ENCODE assay signal across 13 cellular contexts in genomic region chr3:141845407-141846049, GRCh38. TPM values are rescaled to one million over a fixed set of nuclear protein-coding genes. Genes with fewer than 3 reads are reported as not detected.
A peak's percentile ranks its signal among the peaks of the same experiment; 100 is the strongest.
DNase-seq lines count a peak whose midpoint lies in the region; ATAC-seq, FAIRE-seq and TF ChIP-seq lines count a peak whose summit lies in the region.
"Had no signal": no experiment of that assay in that cellular context is flagged by ENCODE, and none has a peak within 500 bp of the region (broad histone marks: within the 10 kb centered on the region; RNA-seq: fewer than 3 reads in every experiment).

No MANE protein-coding gene starts in this region.

- H3K23ac ChIP-seq in H1 (ENCODE audit: insufficient read length), result no peak overlapping the region

- no peak overlapping the region for H3K4ac ChIP-seq in H1 (replicated peaks; ENCODE audit: insufficient read length, low read depth, low read length)

- H2BK15ac ChIP-seq in H1 (ENCODE audit: low read length), result no peak overlapping the region

- POLR2A ChIA-PET in H1 (lab: Charles Lee; ENCODE audit: partially characterized antibody), result no interaction called here

- H3K4me1 ChIP-seq in H1 (replicated peaks in 1 of 4; ENCODE audit: control insufficient read depth in 3 of 4, insufficient read depth in 4 of 4, low read length in 3 of 4), result peaks cover 0 to 4% (median 0%) of the 10 kb centered on the region in 4 experiments; a peak in 1 of 7 replicates
- peaks cover 8% of the 10 kb centered on the region for H3K4me1 ChIP-seq in upper lobe of right lung
- H3K4me1 ChIP-seq: ascending aorta, thyroid gland had no signal

- H2AK5ac ChIP-seq in H1 (ENCODE audit: low read depth, low read length), result no peak overlapping the region

- no peak for TF ChIP-seq EP300 in H1 (IDR thresholded peaks at IDR 0.05; ENCODE audit: borderline replicate concordance in 1 of 2, low read depth in 2 of 2, low read length in 2 of 2)

- H3K9me3 ChIP-seq in H1 (ENCODE audit: insufficient read depth in 2 of 2, low read depth in 1 of 2, low read length in 1 of 2) (no peaks in the 10 kb centered on the region), upper lobe of right lung (no peaks in the 10 kb centered on the region)
- H3K9me3 ChIP-seq: ascending aorta, thyroid gland had no signal

- H4K91ac ChIP-seq in H1 (replicated peaks; ENCODE audit: insufficient read length, low read length), result no peak overlapping the region

- peak; percentile 43 to 63 for TF ChIP-seq RAD21 in H1 (IDR thresholded peaks at IDR 0.05 in 1 of 2, conservative IDR thresholded peaks at IDR 0.05 in 1 of 2; ENCODE audit: low read depth in 2 of 2, low read length in 2 of 2)

- H3K56ac ChIP-seq in H1 (replicated peaks; ENCODE audit: insufficient read length, low read depth, low read length), result no peak overlapping the region

- CTCF ChIA-PET in H1 (lab: Charles Lee; ENCODE audit: partially characterized antibody), result interaction anchor here (0.7 to 2.5 kb wide), 17 partner anchors 11 to 235 kb away, joined by 3 to 13 read pairs (median 4); no protein-coding TSS in a partner anchor

- no peaks in the 10 kb centered on the region for H3K36me3 ChIP-seq in H1 (ENCODE audit: control insufficient read depth in 2 of 4, insufficient read depth in 4 of 4, low read length in 3 of 4)
- no peaks in the 10 kb centered on the region for H3K36me3 ChIP-seq in upper lobe of right lung
- H3K36me3 ChIP-seq: ascending aorta, thyroid gland had no signal

- H3K18ac ChIP-seq in H1 (ENCODE audit: extremely low read depth, low read length), result no peak overlapping the region

- H2BK5ac ChIP-seq in H1 (ENCODE audit: low read depth, low read length), result no peak overlapping the region

- intact Hi-C loops in upper lobe of right lung (cut with DNase I), result no loop called here

- FAIRE-seq in H1 (lab: Jason Lieb, UNC), result no peak

- TF ChIP-seq CTCF in H1 (IDR thresholded peaks at IDR 0.05; ENCODE audit: control extremely low read depth in 1 of 3, insufficient read depth in 1 of 3, low read depth in 1 of 3, low read length in 3 of 3) (peak; percentile 17 to 43 (median 32); a peak in 3 of 4 replicates), upper lobe of right lung (IDR thresholded peaks at IDR 0.05) (no peak)

- H3K79me2 ChIP-seq in H1 (ENCODE audit: control insufficient read depth in 1 of 2, insufficient read depth in 2 of 2, low read length in 2 of 2), result no peaks in the 10 kb centered on the region

- H3K4me2 ChIP-seq in H1 (ENCODE audit: insufficient read depth in 1 of 2, low read depth in 2 of 2, low read length in 2 of 2), result no peak overlapping the region

- ATAC-seq in HG02798 (IDR thresholded peaks at IDR 0.05; ENCODE audit: poor library complexity, unreplicated experiment) (no peak), upper lobe of right lung (no peak)

- peak; percentile 33 for DNase-seq in Jurkat, Clone E6-1 (ENCODE audit: low read depth, low spot score)
- DNase-seq in activated CD4-positive, alpha-beta T cell treated with anti-CD3 and anti-CD28 coated beads for 1 hour, result peak; percentile 19
- DNase-seq in H1 (ENCODE audit: low read depth in 1 of 2, low spot score in 2 of 2), result peak; percentile 34 to 53
- peak; percentile 10 for DNase-seq in stimulated activated CD8-positive, alpha-beta memory T cell treated with anti-CD3 and anti-CD28 coated beads, Interleukin-15, amount 100 ng/mL, for 1 hour (ENCODE audit: low read depth)
- no peak for DNase-seq in GM19240 (ENCODE audit: insufficient read length, low spot score)
- no peak for DNase-seq in cerebellar nuclear complex (lab: John Stamatoyannopoulos, UW)
- no peak for DNase-seq in upper lobe of right lung
- DNase-seq: GF-D8, NCI-H524, T1000 had no signal

- H3K27me3 ChIP-seq in H1 (replicated peaks in 1 of 4; ENCODE audit: control insufficient read depth in 3 of 4, extremely low read depth in 1 of 4, insufficient read depth in 3 of 4, low read length in 3 of 4) (no peaks in the 10 kb centered on the region), upper lobe of right lung (no peaks in the 10 kb centered on the region)
- H3K27me3 ChIP-seq: ascending aorta, thyroid gland had no signal

- H3K14ac ChIP-seq in H1 (ENCODE audit: insufficient read length), result no peak overlapping the region

- no peak overlapping the region for H3K4me3 ChIP-seq in Jurkat, Clone E6-1 (ENCODE audit: low read length)
- H3K4me3 ChIP-seq in H1 (ENCODE audit: extremely low read depth in 1 of 4, insufficient read depth in 2 of 4, low read depth in 3 of 4, low read length in 4 of 4) (no peak overlapping the region), upper lobe of right lung (no peak overlapping the region)
- H3K4me3 ChIP-seq: ascending aorta, thyroid gland had no signal

- no peak overlapping the region for H2BK12ac ChIP-seq in H1 (ENCODE audit: low read depth, low read length)

- H3K9ac ChIP-seq in H1 (replicated peaks in 1 of 4; ENCODE audit: extremely low read depth in 1 of 4, low read depth in 3 of 4, low read length in 3 of 4), result no peak overlapping the region

- peak overlapping the region; percentile 33; the same call in 1 of the 2 replicates for H2AFZ ChIP-seq in H1 (ENCODE audit: low read length)

- no peak overlapping the region for H4K5ac ChIP-seq in H1 (ENCODE audit: insufficient read length, low read depth, low read length)

- H2BK120ac ChIP-seq in H1 (replicated peaks; ENCODE audit: low read depth, low read length), result no peak overlapping the region

- TF ChIP-seq POLR2A in H1 (IDR thresholded peaks at IDR 0.05; ENCODE audit: control extremely low read depth in 1 of 2, low read depth in 2 of 2, low read length in 2 of 2), result no peak

- no peak overlapping the region for H2BK20ac ChIP-seq in H1 (ENCODE audit: low read length)

- H4K20me1 ChIP-seq in H1 (replicated peaks in 1 of 2; ENCODE audit: control insufficient read depth in 1 of 2, insufficient read depth in 2 of 2, low read length in 2 of 2), result no peaks in the 10 kb centered on the region

- no peaks in the 10 kb centered on the region for H3K23me2 ChIP-seq in H1 (ENCODE audit: low read depth, low read length)

- H3K79me1 ChIP-seq in H1 (ENCODE audit: low read depth, low read length), result no peaks in the 10 kb centered on the region

- no peak overlapping the region for H3K27ac ChIP-seq in H1 (ENCODE audit: low read depth, low read length)
- no peak overlapping the region for H3K27ac ChIP-seq in upper lobe of right lung
- H3K27ac ChIP-seq: ascending aorta, thyroid gland had no signal

- 74% methylated on average over 5 of the region's 5 CpGs; no CpG with 5 or more reads in 1 of the 2 experiments for WGBS in H1 (ENCODE audit: extremely low coverage in 1 of 2, insufficient coverage in 1 of 2, insufficient read length in 1 of 2, insufficient replicate concordance in 2 of 2, low coverage in 1 of 2, low lambda C conversion rate in 2 of 2, missing lambda C conversion rate in 1 of 2), 2 experiments

- 0 out of 2 replicates have a peak overlapping the region, but pooled peaks have one; percentile 21 for H4K8ac ChIP-seq in H1 (ENCODE audit: extremely low read depth, insufficient read depth, low read length)

TF ChIP-seq in H1, 55 proteins besides CTCF, POLR2A, EP300 and RAD21:
- TF ChIP-seq JUND (IDR thresholded peaks at IDR 0.05; ENCODE audit: low read length) (no peak), GTF2F1 (IDR thresholded peaks at IDR 0.05; ENCODE audit: borderline replicate concordance, low read depth, low read length) (no peak), GABPA (IDR thresholded peaks at IDR 0.05; ENCODE audit: borderline replicate concordance, insufficient read depth, low read length) (no peak), BCL11A (IDR thresholded peaks at IDR 0.05; ENCODE audit: low read depth in 2 of 2, low read length in 2 of 2) (no peak), SP1 (IDR thresholded peaks at IDR 0.05; ENCODE audit: low read depth, low read length) (no peak), CBX8 (IDR thresholded peaks at IDR 0.05; ENCODE audit: borderline replicate concordance, low read depth, low read length) (no peak), NRF1 (IDR thresholded peaks at IDR 0.05; ENCODE audit: low read depth, low read length) (no peak), SAP30 (IDR thresholded peaks at IDR 0.05; ENCODE audit: insufficient read depth, insufficient replicate concordance, low read length) (no peak)

RNA-seq across cellular contexts. Expression of gene ATP1B3, which starts 30.9 kb away (rescaled TPM):
- polyA plus RNA-seq in Jurkat, Clone E6-1 (2012; ENCODE audit: insufficient read depth, insufficient read length), result 211 TPM
- 233 and 250 TPM in 2 replicates for total RNA-seq in H1 (2021; fragmentation: NEBNext Ultra II Directional; extraction: Animal tissue kit (Norgen Biotek cat#: 25700))
- 162 and 342 TPM in 2 replicates for polyA plus RNA-seq in H1 (2011; rRNA removed)
- 243 TPM for polyA plus RNA-seq in H1 (2011; cell fraction: cytosol; rRNA removed)
- polyA plus RNA-seq in H1 (2011; cell fraction: nucleus; rRNA removed), result 62.7 TPM
- polyA plus RNA-seq in H1 (2012, experiment 1 of 2), result 208 to 470 TPM (median 231 TPM) in 4 replicates
- 68.4 TPM for polyA plus RNA-seq in H1 (2012, experiment 2 of 2)
- polyA plus RNA-seq in H1 (2013, experiment 1 of 2), result 292 TPM
- polyA plus RNA-seq in H1 (2013, experiment 2 of 2), result 344 TPM
- polyA minus RNA-seq in H1 (2011; rRNA and poly(A)+ RNA removed), result 130 and 165 TPM in 2 replicates
- polyA minus RNA-seq in H1 (2011; cell fraction: cytosol; rRNA and poly(A)+ RNA removed), result 96.7 TPM
- 53.9 TPM for polyA minus RNA-seq in H1 (2011; cell fraction: nucleus; rRNA and poly(A)+ RNA removed)
- 161 TPM for total RNA-seq in upper lobe of right lung

Comparison
In these comparisons a context has a peak if more than half of its experiments do, and no peak if none do; other contexts are left out.
1. DNase-seq: peak in Jurkat, Clone E6-1 (single experiment), activated CD4-positive, alpha-beta T cell treated with anti-CD3 and anti-CD28 coated beads for 1 hour (single experiment), H1 (2 of 2) and stimulated activated CD8-positive, alpha-beta memory T cell treated with anti-CD3 and anti-CD28 coated beads, Interleukin-15, amount 100 ng/mL, for 1 hour (single experiment); none in GM19240 (single experiment), cerebellar nuclear complex (0 of 2) and upper lobe of right lung (single experiment).